In genomic region chr19:49689133-49690072, GRCh38 we compare ENCODE assay signal across 8 cellular contexts. TPM values are rescaled to one million over a fixed set of nuclear protein-coding genes. Genes with fewer than 3 reads are reported as not detected.
DNase-seq lines count a peak whose midpoint lies in the region; ATAC-seq and TF ChIP-seq lines count a peak whose summit lies in the region.

ADM5 (plus strand) TSS chr19:49689594; CDS start chr19:49689838, 244 bp downstream.

- no peak for TF ChIP-seq POLR2A in prostate gland (IDR thresholded peaks at IDR 0.05)

- DNase-seq in ELF-1 (ENCODE audit: low read depth, low spot score) (peak; percentile 20), NCI-H2171 treated with DMSO at 0.1 percent for 48 hours (lab: John Stamatoyannopoulos, UW) (peak; percentile 59), left cardiac atrium (no peak), prostate gland (ENCODE audit: low spot score) (peak; percentile 71)
- DNase-seq in activated naive CD4-positive, alpha-beta T cell treated with anti-CD3 and anti-CD28 coated beads, Interleukin-2, amount 50 U/mL, for 16 hours, result peak; percentile 52

- peak within 1 kb of the TSS; percentile 28 to 44 for H3K4me3 ChIP-seq in prostate gland

- no peaks in the 10 kb centered on the region for H3K27me3 ChIP-seq in prostate gland (replicated peaks; ENCODE audit: insufficient read depth)

- TF ChIP-seq CTCF in prostate gland (IDR thresholded peaks at IDR 0.05), result peak; percentile 28 to 64 (median 42)

- H3K36me3 ChIP-seq in prostate gland, result peaks cover 0 to 21% of the 10 kb centered on the region in 2 donors

- no peaks in the 10 kb centered on the region for H3K4me1 ChIP-seq in prostate gland (replicated peaks)

- no peaks in the 10 kb centered on the region for H3K9me3 ChIP-seq in prostate gland

- 26% methylated on average over 37 of the region's 54 CpGs for WGBS in prostate gland

- peak; percentile 27 to 35 for ATAC-seq in left cardiac atrium
- ATAC-seq in GM19452 (IDR thresholded peaks at IDR 0.05; ENCODE audit: unreplicated experiment), result no peak
- no peak for ATAC-seq in GM18502 (IDR thresholded peaks at IDR 0.05; ENCODE audit: poor library complexity, unreplicated experiment)
- no peak for ATAC-seq in HG03432 (IDR thresholded peaks at IDR 0.05; ENCODE audit: unreplicated experiment)

- intact Hi-C loops in left cardiac atrium (cut with DNase I), result loop anchor here (5.0 to 10.0 kb wide), 2 partner anchors 73 to 115 kb away; partner anchors contain the start of gene TSKS (in 1 of the 2)
- intact Hi-C loops in prostate gland (cut with DNase I), result loop anchor here (5.0 kb wide), 1 partner anchor 78 kb away; the partner anchor contains the start of gene AP2A1

- H3K27ac ChIP-seq in prostate gland, result peak within 1 kb of the TSS; percentile 58 to 68

RNA-seq across cellular contexts. Expression of gene ADM5, which starts in this region (rescaled TPM):
- total RNA-seq in left cardiac atrium (1 to 10 TPM; 1.1 to 1.2 TPM), prostate gland (1 to 10 TPM in 1 of 2 donors, under 1 TPM in 1; 0.68 to 6.1 TPM)

Comparison
In these comparisons a context has a peak if more than half of its experiments do, and no peak if none do; other contexts are left out.
1. ATAC-seq: peak in left cardiac atrium (2 of 2); none in GM19452 (single experiment), GM18502 (single experiment) and HG03432 (single experiment).